In the genomic region with DNA sequence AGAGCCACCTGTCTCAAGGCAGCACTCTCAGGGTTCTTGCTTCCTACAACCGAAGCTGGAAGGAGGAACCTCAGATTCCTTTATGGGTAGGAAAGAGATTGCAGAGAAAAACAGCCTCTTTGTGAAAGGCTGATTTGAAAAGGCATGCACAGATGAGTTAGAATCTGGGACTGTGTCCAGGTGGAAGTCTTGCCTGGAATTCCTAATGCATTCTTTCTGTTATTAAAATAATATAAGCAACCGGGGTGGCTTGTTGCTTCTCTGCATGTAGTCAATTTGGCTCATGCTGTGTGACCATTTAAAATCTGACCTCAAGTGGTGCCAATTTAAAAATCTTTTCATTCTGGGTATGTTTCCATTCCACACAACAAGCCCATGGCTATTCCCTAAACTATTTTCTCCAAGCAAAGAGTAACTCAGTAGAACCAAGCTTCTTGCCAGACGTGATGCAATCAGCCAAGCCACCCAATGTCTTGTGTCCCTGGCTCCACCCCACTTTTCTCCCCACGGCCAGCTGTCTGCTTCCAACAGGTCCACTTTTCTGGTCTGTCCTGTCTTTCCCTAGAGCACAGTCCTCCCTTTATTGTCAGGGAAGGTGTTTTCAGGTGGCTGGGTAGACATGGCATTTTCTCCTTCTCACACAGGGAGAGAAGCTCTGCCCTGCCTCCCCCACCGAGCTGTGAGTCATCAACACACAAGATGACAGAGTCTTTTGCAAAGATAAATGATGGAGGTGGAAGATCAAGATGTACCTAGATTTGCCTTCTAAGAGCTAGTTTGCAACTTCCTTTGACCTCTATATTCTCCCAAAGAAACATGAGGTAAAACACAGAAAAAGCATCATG, we compare ENCODE assay signal across 7 cellular contexts.
A peak's percentile ranks its signal among the peaks of the same experiment; 100 is the strongest.
DNase-seq lines count a peak whose midpoint lies in the region; ATAC-seq and TF ChIP-seq lines count a peak whose summit lies in the region.

No MANE protein-coding gene starts in this region.

- intact Hi-C loops in gastrocnemius medialis (cut with DNase I; ENCODE audit: low total_unique reads), result no loop called here

- H3K9ac ChIP-seq in Karpas-422 (ENCODE audit: low read length), result no peak overlapping the region

- DNase-seq in Karpas-422 (peak; percentile 57), fibroblast of villous mesenchyme (ENCODE audit: low read depth) (peak; percentile 78), gastrocnemius medialis (peak; percentile 64 to 83)
- peak; percentile 70 for DNase-seq in activated CD8-positive, alpha-beta memory T cell treated with anti-CD3 and anti-CD28 coated beads, Interleukin-2, amount 50 U/mL, for 4 hours

- peaks cover 29% of the 10 kb centered on the region for H3K4me1 ChIP-seq in Karpas-422 (ENCODE audit: low read length)
- peaks cover 14 to 23% of the 10 kb centered on the region in 2 donors for H3K4me1 ChIP-seq in gastrocnemius medialis

- TF ChIP-seq CTCF in fibroblast of villous mesenchyme (IDR thresholded peaks at IDR 0.05; ENCODE audit: insufficient read depth, low read depth, low read length) (no peak), gastrocnemius medialis (IDR thresholded peaks at IDR 0.05 in 4 of 5, conservative IDR thresholded peaks at IDR 0.05 in 1 of 5) (no peak)

- peak overlapping the region; percentile 39; the same call in 1 of the 2 replicates for H2AFZ ChIP-seq in Karpas-422 (ENCODE audit: low read length)

- H3K4me3 ChIP-seq in Karpas-422 (ENCODE audit: low read length) (peak overlapping the region; percentile 24; the same call in 1 of the 2 replicates), fibroblast of villous mesenchyme (ENCODE audit: low read depth, low read length) (no peak overlapping the region), gastrocnemius medialis (no peak overlapping the region)

- H3K27ac ChIP-seq in Karpas-422 (ENCODE audit: low read length) (peak overlapping the region; percentile 61), gastrocnemius medialis (peak overlapping the region; percentile 52 to 79 (median 72))

- H3K27me3 ChIP-seq in Karpas-422 (ENCODE audit: low read length) (no peaks in the 10 kb centered on the region; the same call in 1 of the 2 replicates), gastrocnemius medialis (no peaks in the 10 kb centered on the region)

- in situ Hi-C loops in gastrocnemius medialis (cut with MboI; ENCODE audit: low sequenced_read_pairs in 4 of 4), result no loop called here

- ATAC-seq in gastrocnemius medialis, result peak; percentile 56 to 90
- no peak for ATAC-seq in GM21723 (IDR thresholded peaks at IDR 0.05; ENCODE audit: unreplicated experiment)
- ATAC-seq in HG03521 (IDR thresholded peaks at IDR 0.05; ENCODE audit: unreplicated experiment), result no peak
- ATAC-seq in HG02642 (IDR thresholded peaks at IDR 0.05; ENCODE audit: poor library complexity, unreplicated experiment), result no peak

- H3K4me2 ChIP-seq in Karpas-422 (ENCODE audit: low read depth, low read length, poor library complexity, severe bottlenecking), result peak overlapping the region; percentile 49

- H3K9me3 ChIP-seq in Karpas-422 (ENCODE audit: low read length) (no peaks in the 10 kb centered on the region), gastrocnemius medialis (no peaks in the 10 kb centered on the region)

- TF ChIP-seq POLR2A in gastrocnemius medialis (IDR thresholded peaks at IDR 0.05), result no peak

- no peaks in the 10 kb centered on the region for H3K79me2 ChIP-seq in Karpas-422 (ENCODE audit: low read length)

- no peaks in the 10 kb centered on the region for H3K9me2 ChIP-seq in Karpas-422 (replicated peaks; ENCODE audit: insufficient read depth, low read length)

- no peaks in the 10 kb centered on the region for H3K36me3 ChIP-seq in Karpas-422 (ENCODE audit: insufficient read depth, low read length)
- H3K36me3 ChIP-seq in gastrocnemius medialis, result no peaks in the 10 kb centered on the region

- H4K20me1 ChIP-seq in Karpas-422 (ENCODE audit: insufficient read depth, low read depth, low read length), result no peaks in the 10 kb centered on the region

Comparison
In these comparisons a context has a peak if more than half of its experiments do, and no peak if none do; other contexts are left out.
1. ATAC-seq: peak in gastrocnemius medialis (2 of 2); none in GM21723 (single experiment), HG03521 (single experiment) and HG02642 (single experiment).
2. Peak in every context shown above with its lines, with median percentiles within 50 percentile points of each other: DNase-seq.